ENCODE assay signal across 1 cellular context in genomic region chr10:58981051-58981450, GRCh38.
TF ChIP-seq lines count a peak whose summit lies in the region.

No MANE protein-coding gene starts in this region.

TF ChIP-seq in GM23338, 12 proteins besides CTCF, POLR2A, EP300 and RAD21 (continued from another document):
- no peak for TF ChIP-seq ZNF462 (CRISPR knock-in tag; IDR thresholded peaks at IDR 0.05)
